In the genomic region with DNA sequence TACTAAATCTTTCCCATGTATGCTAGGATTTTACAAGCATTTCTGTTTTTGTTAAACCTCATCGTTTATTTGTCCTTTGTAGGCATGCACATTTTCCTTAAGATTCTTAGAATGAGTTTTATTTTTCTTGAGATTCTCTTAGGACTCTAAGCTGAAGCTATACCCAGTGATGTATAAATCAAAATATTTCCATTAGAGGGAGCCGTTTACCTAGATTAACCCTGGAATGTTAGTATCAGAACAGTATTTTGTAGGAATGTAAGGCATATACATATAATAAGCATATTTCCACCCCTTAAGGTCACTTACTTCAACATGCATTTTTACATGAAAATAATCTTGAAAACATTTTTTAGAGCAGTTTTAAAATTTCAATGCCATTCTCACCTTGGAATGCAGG, we compare ENCODE assay signal across 8 cellular contexts. TPM values are rescaled to one million over a fixed set of nuclear protein-coding genes. Genes with fewer than 3 reads are reported as not detected.
A peak's percentile ranks its signal among the peaks of the same experiment; 100 is the strongest.
DNase-seq lines count a peak whose midpoint lies in the region; ATAC-seq, FAIRE-seq and TF ChIP-seq lines count a peak whose summit lies in the region.

No MANE protein-coding gene starts in this region.

- in situ Hi-C loops in GM13977 (cut with MboI; ENCODE audit: low pct_unique_long_range_greater_than_20kb, low sequenced_read_pairs, unreplicated experiment), result no loop called here

- ATAC-seq in foreskin keratinocyte, result peak; percentile 36
- ATAC-seq in GM21526 (IDR thresholded peaks at IDR 0.05; ENCODE audit: low FRiP score, unreplicated experiment), result no peak
- ATAC-seq in GM19328 (IDR thresholded peaks at IDR 0.05; ENCODE audit: unreplicated experiment), result no peak
- no peak for ATAC-seq in GM19351 (IDR thresholded peaks at IDR 0.05; ENCODE audit: unreplicated experiment)

- TF ChIP-seq CTCF in GM13977 (IDR thresholded peaks at IDR 0.05; ENCODE audit: extremely low read depth, insufficient read depth, missing control alignments), result peak; percentile 15
- peak; percentile 76 for TF ChIP-seq CTCF in foreskin keratinocyte (conservative IDR thresholded peaks at IDR 0.05)

- FAIRE-seq in A204.1 (lab: Jason Lieb, UNC), result peak; percentile 97

- no peak overlapping the region for H3K27ac ChIP-seq in foreskin keratinocyte

- DNase-seq in GM13977 (ENCODE audit: low spot score) (no peak), RKO (ENCODE audit: low spot score) (peak; percentile 74), foreskin keratinocyte (peak in 1 of 2 donors; percentile 38)
- no peak for DNase-seq in stimulated activated naive CD4-positive, alpha-beta T cell treated with Interleukin-2 at 50 U/mL for 16 hours (lab: John Stamatoyannopoulos, UW)

- H3K4me1 ChIP-seq in foreskin keratinocyte, result no peaks in the 10 kb centered on the region

- no peaks in the 10 kb centered on the region for H3K27me3 ChIP-seq in foreskin keratinocyte

RNA-seq across cellular contexts. Expression of a gene that starts 35.2 kb away (rescaled TPM):
- 13.5 and 15.5 TPM in 2 replicates for total RNA-seq in foreskin keratinocyte
- polyA plus RNA-seq in foreskin keratinocyte, result 2.5 and 2.6 TPM in 2 replicates
